In the genomic region with DNA sequence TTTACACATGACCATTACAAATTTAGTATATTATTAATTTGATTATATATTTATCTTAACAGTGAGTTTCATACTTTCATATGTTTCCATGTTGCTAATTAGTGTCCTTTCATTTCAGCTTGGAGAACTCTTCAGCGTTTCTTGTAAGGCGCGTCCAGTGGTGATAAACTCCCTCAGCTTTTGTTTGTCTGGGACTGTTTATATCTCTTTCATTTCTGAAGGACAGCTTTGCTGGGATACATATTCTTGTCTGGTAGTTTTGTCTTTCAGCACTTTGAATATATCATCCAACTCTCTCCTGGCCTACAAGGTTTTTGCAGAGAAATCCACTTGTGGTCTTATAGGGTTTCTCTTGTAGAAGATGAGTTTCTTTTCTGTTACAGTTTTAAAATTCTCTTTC, we compare ENCODE assay signal across 20 cellular contexts.
"Had no signal": no experiment of that assay in that cellular context is flagged by ENCODE, and none has a peak within 500 bp of the region (broad histone marks: within the 10 kb centered on the region; RNA-seq: fewer than 3 reads in every experiment).

No MANE protein-coding gene starts in this region.

- H3K27ac ChIP-seq: coronary artery, heart right ventricle, sigmoid colon, skin epidermis, suprapubic skin, tibial artery, upper lobe of right lung, vagina had no signal

- H3K4me1 Mint-ChIP-seq: neural crest cell had no signal

- H3K27me3 ChIP-seq: heart right ventricle, sigmoid colon, suprapubic skin, tibial artery, upper lobe of right lung, vagina had no signal

- H3K9me3 Mint-ChIP-seq: natural killer cell had no signal

- H3K4me3 ChIP-seq: coronary artery, heart right ventricle, sigmoid colon, skin epidermis, suprapubic skin, tibial artery, upper lobe of right lung, vagina had no signal

- H3K9me3 ChIP-seq: sigmoid colon, suprapubic skin, tibial artery, upper lobe of right lung, vagina had no signal

- H3K4me3 Mint-ChIP-seq: natural killer cell, neural crest cell had no signal

- H3K4me1 ChIP-seq: suprapubic skin, upper lobe of right lung, vagina had no signal

- DNase-seq: effector CD8-positive, alpha-beta T cell; heart right ventricle; hypothalamus; kidney glomerular epithelial cell; mammary epithelial cell; natural killer cell; posterior cingulate gyrus; sigmoid colon; stimulated activated CD4-positive, alpha-beta T cell treated with anti-CD3 and anti-CD28 coated beads, Interleukin-2, amount 100 ng/mL, for 24 hours; stimulated activated CD4-positive, alpha-beta T cell treated with anti-CD3 and anti-CD28 coated beads, Interleukin-4, amount 100 ng/mL, for 4 hours; stimulated activated naive CD4-positive, alpha-beta T cell; tibial artery; upper lobe of right lung had no signal

- ATAC-seq: esophagus mucosa, heart right ventricle, left lobe of liver, natural killer cell, upper lobe of right lung had no signal
